17 cellular contexts compared by ENCODE assay signal in genomic region chr2:120857931-120858330, GRCh38.
"Had no signal": no experiment of that assay in that cellular context is flagged by ENCODE, and none has a peak within 500 bp of the region (broad histone marks: within the 10 kb centered on the region; RNA-seq: fewer than 3 reads in every experiment).

No MANE protein-coding gene starts in this region.

- H3K4me1 Mint-ChIP-seq: activated naive CD4-positive, alpha-beta T cell treated with anti-CD3 and anti-CD28 coated beads, Interleukin-2, amount 50 U/mL, for 24 hours; naive B cell had no signal

- H3K36me3 ChIP-seq: cardiac muscle cell, thyroid gland had no signal

- H2AFZ ChIP-seq: parathyroid adenoma had no signal

- H3K4me1 ChIP-seq: parathyroid adenoma, thyroid gland had no signal

- DNase-seq: activated CD4-positive, alpha-beta T cell treated with anti-CD3 and anti-CD28 coated beads, Interleukin-2, amount 50 U/mL, for 1 hour; activated CD8-positive, alpha-beta memory T cell treated with anti-CD3 and anti-CD28 coated beads, Interleukin-2, amount 50 U/mL, for 4 hours; activated T-cell treated with anti-CD3 and anti-CD28 coated beads, Interleukin-2, amount 50 U/mL, for 4 hours; naive B cell; stimulated activated CD4-positive, alpha-beta T cell treated with anti-CD3 and anti-CD28 coated beads, Interleukin-12 subunit alpha, Interleukin-12 subunit beta, amount 100 ng/mL, for 4 hours; stimulated activated CD4-positive, alpha-beta T cell treated with anti-CD3 and anti-CD28 coated beads, Interleukin-1b, Interleukin-23, amount 100 ng/mL, for 48 hours; stimulated activated CD8-positive, alpha-beta memory T cell treated with anti-CD3 and anti-CD28 coated beads, Interleukin-4, amount 100 ng/mL, for 48 hours; stimulated activated naive CD4-positive, alpha-beta T cell; T1000; thyroid gland had no signal

- ATAC-seq: activated CD4-positive, CD25-positive, alpha-beta regulatory T cell treated with anti-CD3 and anti-CD28 coated beads, Interleukin-2, amount 50 U/mL, for 24 hours; activated T-cell treated with anti-CD3 and anti-CD28 coated beads, Interleukin-2, amount 50 U/mL, for 4 hours; mucosa of descending colon had no signal

- H3K9me3 Mint-ChIP-seq: activated naive CD4-positive, alpha-beta T cell treated with anti-CD3 and anti-CD28 coated beads, Interleukin-2, amount 50 U/mL, for 24 hours; activated T-cell treated with anti-CD3 and anti-CD28 coated beads, Interleukin-2, amount 50 U/mL, for 4 hours; naive B cell had no signal

- H3K36me3 Mint-ChIP-seq: activated naive CD4-positive, alpha-beta T cell treated with anti-CD3 and anti-CD28 coated beads, Interleukin-2, amount 50 U/mL, for 24 hours had no signal

- H3K27me3 ChIP-seq: cardiac muscle cell, dorsolateral prefrontal cortex, thyroid gland had no signal

- H3K9me3 ChIP-seq: mucosa of descending colon, thyroid gland had no signal

- H3K4me3 ChIP-seq: cardiac muscle cell, dorsolateral prefrontal cortex, lung, mucosa of descending colon, thyroid gland had no signal

- H3K27me3 Mint-ChIP-seq: activated naive CD4-positive, alpha-beta T cell treated with anti-CD3 and anti-CD28 coated beads, Interleukin-2, amount 50 U/mL, for 24 hours had no signal

- H3K27ac ChIP-seq: cardiac muscle cell, dorsolateral prefrontal cortex, parathyroid adenoma, thyroid gland had no signal

- H3K27ac Mint-ChIP-seq: activated naive CD4-positive, alpha-beta T cell treated with anti-CD3 and anti-CD28 coated beads, Interleukin-2, amount 50 U/mL, for 24 hours; naive B cell had no signal

- H3K79me2 ChIP-seq: parathyroid adenoma had no signal

- H3K4me3 Mint-ChIP-seq: activated naive CD4-positive, alpha-beta T cell treated with anti-CD3 and anti-CD28 coated beads, Interleukin-2, amount 50 U/mL, for 24 hours; activated T-cell treated with anti-CD3 and anti-CD28 coated beads, Interleukin-2, amount 50 U/mL, for 4 hours; naive B cell had no signal
